Comparison of ENCODE assay signal across 2 cellular contexts in the genomic region with DNA sequence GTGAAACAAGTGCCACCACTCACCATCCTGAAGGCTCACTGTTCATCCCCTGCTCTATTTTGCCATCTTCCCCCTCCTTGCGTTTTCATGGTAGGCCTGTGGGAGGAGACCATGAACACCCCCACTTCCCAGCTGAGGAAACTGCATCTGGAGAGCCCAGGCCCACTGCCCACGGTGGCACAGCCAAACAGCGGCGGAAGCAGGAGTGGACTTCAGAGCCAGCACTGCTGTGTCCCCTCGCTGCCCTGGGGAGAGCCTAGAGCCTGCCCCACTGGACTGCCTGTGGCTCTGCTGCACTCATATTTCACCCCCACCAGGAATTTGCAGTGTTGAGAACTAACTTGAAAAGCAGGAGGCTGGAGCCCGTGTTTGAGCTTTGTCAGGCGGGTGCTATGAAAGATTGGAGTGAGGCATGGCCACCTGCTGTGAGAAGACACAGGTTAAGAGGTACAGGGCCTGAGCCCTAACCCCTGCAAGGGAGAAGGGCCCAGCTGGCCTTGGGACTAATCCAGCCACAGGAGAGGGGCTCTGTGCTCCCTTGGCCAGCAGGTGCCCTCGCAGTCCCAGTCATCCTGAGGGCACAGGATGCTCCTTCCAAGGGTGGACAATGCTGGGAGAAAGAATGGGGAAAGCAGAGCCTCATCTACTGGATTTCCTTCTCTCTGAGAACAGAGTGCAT.
TF ChIP-seq lines count a peak whose summit lies in the region.

No MANE protein-coding gene starts in this region.

TF ChIP-seq in HCT116, 20 proteins besides CTCF, POLR2A, EP300 and RAD21 (continued from another document):
- TF ChIP-seq, protein P1, sequence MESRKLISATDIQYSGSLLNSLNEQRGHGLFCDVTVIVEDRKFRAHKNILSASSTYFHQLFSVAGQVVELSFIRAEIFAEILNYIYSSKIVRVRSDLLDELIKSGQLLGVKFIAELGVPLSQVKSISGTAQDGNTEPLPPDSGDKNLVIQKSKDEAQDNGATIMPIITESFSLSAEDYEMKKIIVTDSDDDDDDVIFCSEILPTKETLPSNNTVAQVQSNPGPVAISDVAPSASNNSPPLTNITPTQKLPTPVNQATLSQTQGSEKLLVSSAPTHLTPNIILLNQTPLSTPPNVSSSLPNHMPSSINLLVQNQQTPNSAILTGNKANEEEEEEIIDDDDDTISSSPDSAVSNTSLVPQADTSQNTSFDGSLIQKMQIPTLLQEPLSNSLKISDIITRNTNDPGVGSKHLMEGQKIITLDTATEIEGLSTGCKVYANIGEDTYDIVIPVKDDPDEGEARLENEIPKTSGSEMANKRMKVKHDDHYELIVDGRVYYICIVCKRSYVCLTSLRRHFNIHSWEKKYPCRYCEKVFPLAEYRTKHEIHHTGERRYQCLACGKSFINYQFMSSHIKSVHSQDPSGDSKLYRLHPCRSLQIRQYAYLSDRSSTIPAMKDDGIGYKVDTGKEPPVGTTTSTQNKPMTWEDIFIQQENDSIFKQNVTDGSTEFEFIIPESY (IDR thresholded peaks at IDR 0.05; ENCODE audit: extremely low read depth, insufficient replicate concordance, low read length), result no peak
- no peak for TF ChIP-seq FOSL1 (IDR thresholded peaks at IDR 0.05; ENCODE audit: low read depth)
- no peak for TF ChIP-seq EZH2 (IDR thresholded peaks at IDR 0.05)
- TF ChIP-seq, protein P2, sequence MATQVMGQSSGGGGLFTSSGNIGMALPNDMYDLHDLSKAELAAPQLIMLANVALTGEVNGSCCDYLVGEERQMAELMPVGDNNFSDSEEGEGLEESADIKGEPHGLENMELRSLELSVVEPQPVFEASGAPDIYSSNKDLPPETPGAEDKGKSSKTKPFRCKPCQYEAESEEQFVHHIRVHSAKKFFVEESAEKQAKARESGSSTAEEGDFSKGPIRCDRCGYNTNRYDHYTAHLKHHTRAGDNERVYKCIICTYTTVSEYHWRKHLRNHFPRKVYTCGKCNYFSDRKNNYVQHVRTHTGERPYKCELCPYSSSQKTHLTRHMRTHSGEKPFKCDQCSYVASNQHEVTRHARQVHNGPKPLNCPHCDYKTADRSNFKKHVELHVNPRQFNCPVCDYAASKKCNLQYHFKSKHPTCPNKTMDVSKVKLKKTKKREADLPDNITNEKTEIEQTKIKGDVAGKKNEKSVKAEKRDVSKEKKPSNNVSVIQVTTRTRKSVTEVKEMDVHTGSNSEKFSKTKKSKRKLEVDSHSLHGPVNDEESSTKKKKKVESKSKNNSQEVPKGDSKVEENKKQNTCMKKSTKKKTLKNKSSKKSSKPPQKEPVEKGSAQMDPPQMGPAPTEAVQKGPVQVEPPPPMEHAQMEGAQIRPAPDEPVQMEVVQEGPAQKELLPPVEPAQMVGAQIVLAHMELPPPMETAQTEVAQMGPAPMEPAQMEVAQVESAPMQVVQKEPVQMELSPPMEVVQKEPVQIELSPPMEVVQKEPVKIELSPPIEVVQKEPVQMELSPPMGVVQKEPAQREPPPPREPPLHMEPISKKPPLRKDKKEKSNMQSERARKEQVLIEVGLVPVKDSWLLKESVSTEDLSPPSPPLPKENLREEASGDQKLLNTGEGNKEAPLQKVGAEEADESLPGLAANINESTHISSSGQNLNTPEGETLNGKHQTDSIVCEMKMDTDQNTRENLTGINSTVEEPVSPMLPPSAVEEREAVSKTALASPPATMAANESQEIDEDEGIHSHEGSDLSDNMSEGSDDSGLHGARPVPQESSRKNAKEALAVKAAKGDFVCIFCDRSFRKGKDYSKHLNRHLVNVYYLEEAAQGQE (IDR thresholded peaks at IDR 0.05; ENCODE audit: low read depth), result no peak
- no peak for TF ChIP-seq ZFX (IDR thresholded peaks at IDR 0.05)
- TF ChIP-seq SIN3A (IDR thresholded peaks at IDR 0.05; ENCODE audit: low read depth), result no peak
- no peak for TF ChIP-seq CBX3 (IDR thresholded peaks at IDR 0.05; ENCODE audit: low read depth)
- no peak for TF ChIP-seq TCF7L2 (IDR thresholded peaks at IDR 0.05; ENCODE audit: borderline replicate concordance, extremely low read depth, insufficient read depth, insufficient read length)
- no peak for TF ChIP-seq SRF (IDR thresholded peaks at IDR 0.05; ENCODE audit: low read depth)
- TF ChIP-seq ZNF274 (IDR thresholded peaks at IDR 0.05; ENCODE audit: low read depth, low read length), result no peak
- TF ChIP-seq SP1 (IDR thresholded peaks at IDR 0.05; ENCODE audit: low read depth), result no peak
- no peak for TF ChIP-seq YY1 (IDR thresholded peaks at IDR 0.05; ENCODE audit: extremely low read depth, insufficient replicate concordance, low read depth, low read length)
- TF ChIP-seq EGR1 (IDR thresholded peaks at IDR 0.05; ENCODE audit: low read depth), result no peak
- TF ChIP-seq, protein P3, sequence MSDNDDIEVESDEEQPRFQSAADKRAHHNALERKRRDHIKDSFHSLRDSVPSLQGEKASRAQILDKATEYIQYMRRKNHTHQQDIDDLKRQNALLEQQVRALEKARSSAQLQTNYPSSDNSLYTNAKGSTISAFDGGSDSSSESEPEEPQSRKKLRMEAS (IDR thresholded peaks at IDR 0.05), result no peak
- no peak for TF ChIP-seq CEBPB (IDR thresholded peaks at IDR 0.05; ENCODE audit: low read depth)
- no peak for TF ChIP-seq POLR2AphosphoS5 (IDR thresholded peaks at IDR 0.05; ENCODE audit: low read depth, low read length)
- TF ChIP-seq EZH2phosphoT487 (IDR thresholded peaks at IDR 0.05; ENCODE audit: borderline replicate concordance), result no peak

TF ChIP-seq in K562, 482 proteins besides CTCF, POLR2A, EP300 and RAD21 (continued from another document):
- TF ChIP-seq, protein P4, sequence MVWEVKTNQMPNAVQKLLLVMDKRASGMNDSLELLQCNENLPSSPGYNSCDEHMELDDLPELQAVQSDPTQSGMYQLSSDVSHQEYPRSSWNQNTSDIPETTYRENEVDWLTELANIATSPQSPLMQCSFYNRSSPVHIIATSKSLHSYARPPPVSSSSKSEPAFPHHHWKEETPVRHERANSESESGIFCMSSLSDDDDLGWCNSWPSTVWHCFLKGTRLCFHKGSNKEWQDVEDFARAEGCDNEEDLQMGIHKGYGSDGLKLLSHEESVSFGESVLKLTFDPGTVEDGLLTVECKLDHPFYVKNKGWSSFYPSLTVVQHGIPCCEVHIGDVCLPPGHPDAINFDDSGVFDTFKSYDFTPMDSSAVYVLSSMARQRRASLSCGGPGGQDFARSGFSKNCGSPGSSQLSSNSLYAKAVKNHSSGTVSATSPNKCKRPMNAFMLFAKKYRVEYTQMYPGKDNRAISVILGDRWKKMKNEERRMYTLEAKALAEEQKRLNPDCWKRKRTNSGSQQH (CRISPR knock-in tag; IDR thresholded peaks at IDR 0.05), result no peak
- TF ChIP-seq, protein P5, sequence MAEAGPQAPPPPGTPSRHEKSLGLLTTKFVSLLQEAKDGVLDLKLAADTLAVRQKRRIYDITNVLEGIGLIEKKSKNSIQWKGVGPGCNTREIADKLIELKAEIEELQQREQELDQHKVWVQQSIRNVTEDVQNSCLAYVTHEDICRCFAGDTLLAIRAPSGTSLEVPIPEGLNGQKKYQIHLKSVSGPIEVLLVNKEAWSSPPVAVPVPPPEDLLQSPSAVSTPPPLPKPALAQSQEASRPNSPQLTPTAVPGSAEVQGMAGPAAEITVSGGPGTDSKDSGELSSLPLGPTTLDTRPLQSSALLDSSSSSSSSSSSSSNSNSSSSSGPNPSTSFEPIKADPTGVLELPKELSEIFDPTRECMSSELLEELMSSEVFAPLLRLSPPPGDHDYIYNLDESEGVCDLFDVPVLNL (CRISPR knock-in tag; IDR thresholded peaks at IDR 0.05; ENCODE audit: low read depth), result no peak
- TF ChIP-seq, protein P6, sequence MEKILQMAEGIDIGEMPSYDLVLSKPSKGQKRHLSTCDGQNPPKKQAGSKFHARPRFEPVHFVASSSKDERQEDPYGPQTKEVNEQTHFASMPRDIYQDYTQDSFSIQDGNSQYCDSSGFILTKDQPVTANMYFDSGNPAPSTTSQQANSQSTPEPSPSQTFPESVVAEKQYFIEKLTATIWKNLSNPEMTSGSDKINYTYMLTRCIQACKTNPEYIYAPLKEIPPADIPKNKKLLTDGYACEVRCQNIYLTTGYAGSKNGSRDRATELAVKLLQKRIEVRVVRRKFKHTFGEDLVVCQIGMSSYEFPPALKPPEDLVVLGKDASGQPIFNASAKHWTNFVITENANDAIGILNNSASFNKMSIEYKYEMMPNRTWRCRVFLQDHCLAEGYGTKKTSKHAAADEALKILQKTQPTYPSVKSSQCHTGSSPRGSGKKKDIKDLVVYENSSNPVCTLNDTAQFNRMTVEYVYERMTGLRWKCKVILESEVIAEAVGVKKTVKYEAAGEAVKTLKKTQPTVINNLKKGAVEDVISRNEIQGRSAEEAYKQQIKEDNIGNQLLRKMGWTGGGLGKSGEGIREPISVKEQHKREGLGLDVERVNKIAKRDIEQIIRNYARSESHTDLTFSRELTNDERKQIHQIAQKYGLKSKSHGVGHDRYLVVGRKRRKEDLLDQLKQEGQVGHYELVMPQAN (IDR thresholded peaks at IDR 0.05; ENCODE audit: borderline replicate concordance), result no peak
- TF ChIP-seq TARDBP (IDR thresholded peaks at IDR 0.05), result no peak
